In genomic region chr10:70690584-70690983, GRCh38 we compare ENCODE assay signal across 24 cellular contexts. TPM values are rescaled to one million over a fixed set of nuclear protein-coding genes. Genes with fewer than 3 reads are reported as not detected.
"Had no signal": no experiment of that assay in that cellular context is flagged by ENCODE, and none has a peak within 500 bp of the region (broad histone marks: within the 10 kb centered on the region; RNA-seq: fewer than 3 reads in every experiment).

No MANE protein-coding gene starts in this region.

- H3K36me3 ChIP-seq: adrenal gland, breast epithelium, esophagus muscularis mucosa, gastroesophageal sphincter, neural progenitor cell, ovary, stomach had no signal

- H3K27ac ChIP-seq: adrenal gland, breast epithelium, esophagus muscularis mucosa, gastroesophageal sphincter, neural progenitor cell, ovary, stomach had no signal

- H3K9ac ChIP-seq: neural progenitor cell had no signal

- DNase-seq: activated CD4-positive, alpha-beta memory T cell treated with anti-CD3 and anti-CD28 coated beads for 36 hours; activated CD4-positive, alpha-beta T cell treated with anti-CD3 and anti-CD28 coated beads for 36 hours; activated gamma-delta T cell treated with Interleukin-2 at 50 U/mL for 16 hours; activated T-cell treated with anti-CD3 and anti-CD28 coated beads for 4 hours; adrenal gland; effector CD8-positive, alpha-beta T cell; immature natural killer cell; kidney glomerular epithelial cell; mesenchymal stem cell; mucosa of descending colon; naive B cell; ovary; stimulated activated CD4-positive, alpha-beta T cell treated with anti-CD3 and anti-CD28 coated beads, Interleukin-4, amount 100 ng/mL, for 1 hour; stomach; trophoblast cell had no signal

- ATAC-seq: activated CD4-positive, alpha-beta T cell treated with anti-CD3 and anti-CD28 coated beads for 36 hours; activated naive CD4-positive, alpha-beta T cell treated with anti-CD3 and anti-CD28 coated beads, Interleukin-2, amount 50 U/mL, for 72 hours; gastroesophageal sphincter; mucosa of descending colon; sciatic nerve; WTC11 had no signal

- H3K27me3 ChIP-seq: adrenal gland, breast epithelium, esophagus muscularis mucosa, gastroesophageal sphincter, neural progenitor cell, ovary, stomach had no signal

- H3K4me2 ChIP-seq: neural progenitor cell, smooth muscle cell had no signal

- H2AFZ ChIP-seq: neural progenitor cell had no signal

- H3K4me1 ChIP-seq: adrenal gland had no signal

- H3K9me3 ChIP-seq: adrenal gland, breast epithelium, esophagus muscularis mucosa, gastroesophageal sphincter, mucosa of descending colon, ovary, stomach had no signal

- H3K4me3 ChIP-seq: adrenal gland, breast epithelium, esophagus muscularis mucosa, gastroesophageal sphincter, mucosa of descending colon, neural progenitor cell, ovary, smooth muscle cell, stomach had no signal

- FAIRE-seq: astrocyte had no signal

RNA-seq across cellular contexts. Expression of gene ADAMTS14, which starts 18.3 kb away (rescaled TPM):
- total RNA-seq: activated CD4-positive, alpha-beta memory T cell treated with anti-CD3 and anti-CD28 coated beads for 36 hours; activated CD4-positive, alpha-beta T cell treated with anti-CD3 and anti-CD28 coated beads for 36 hours had no signal
